Comparison of ENCODE assay signal across 30 cellular contexts in the genomic region with DNA sequence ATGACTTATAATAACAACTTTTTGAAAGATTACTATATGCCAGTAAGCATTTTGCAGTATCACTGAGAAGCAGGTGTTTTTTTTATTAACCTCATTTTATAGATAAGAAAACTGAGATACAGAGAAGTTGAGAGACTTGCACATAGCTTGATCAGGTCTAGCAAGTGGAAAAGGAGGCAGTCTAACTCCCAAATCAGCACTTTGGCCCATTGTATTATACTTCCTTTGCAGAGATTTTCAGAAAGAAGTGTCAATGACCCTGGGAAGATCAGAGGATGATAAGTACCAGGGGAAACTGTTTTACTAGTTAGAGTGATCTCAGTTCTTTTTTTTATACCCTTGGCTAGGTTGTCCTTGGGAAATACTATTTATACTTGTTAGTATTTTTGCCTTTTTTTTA.
"Had no signal": no experiment of that assay in that cellular context is flagged by ENCODE, and none has a peak within 500 bp of the region (broad histone marks: within the 10 kb centered on the region; RNA-seq: fewer than 3 reads in every experiment).

No MANE protein-coding gene starts in this region.

- H3K4me1 ChIP-seq: adrenal gland, colonic mucosa, esophagus muscularis mucosa, foreskin keratinocyte, gastrocnemius medialis had no signal

- H3K27me3 ChIP-seq: adrenal gland, body of pancreas, colonic mucosa, dorsolateral prefrontal cortex, esophagus muscularis mucosa, foreskin keratinocyte, gastrocnemius medialis had no signal

- ATAC-seq: activated CD4-positive, CD25-positive, alpha-beta regulatory T cell treated with anti-CD3 and anti-CD28 coated beads, Interleukin-2, amount 50 U/mL, for 24 hours; activated CD8-positive, alpha-beta T cell treated with anti-CD3 and anti-CD28 coated beads for 36 hours; activated naive CD8-positive, alpha-beta T cell treated with anti-CD3 and anti-CD28 coated beads, Interleukin-2, amount 50 U/mL, for 24 hours; body of pancreas; foreskin keratinocyte; gastrocnemius medialis; T-helper 17 cell had no signal

- H3K4me3 ChIP-seq: adrenal gland, body of pancreas, colonic mucosa, dorsolateral prefrontal cortex, esophagus muscularis mucosa, gastrocnemius medialis had no signal

- H3K36me3 ChIP-seq: adrenal gland, colonic mucosa, esophagus muscularis mucosa, gastrocnemius medialis, WERI-Rb-1 had no signal

- DNase-seq: activated B cell treated with CpG ODN at 0.5 μM for 24 hours; activated CD4-positive, alpha-beta T cell treated with anti-CD3 and anti-CD28 coated beads for 48 hours; activated CD4-positive, alpha-beta T cell treated with anti-CD3 and anti-CD28 coated beads, Interleukin-2, amount 50 U/mL, for 1 hour; activated CD4-positive, alpha-beta T cell treated with anti-CD3 and anti-CD28 coated beads, Interleukin-2, amount 50 U/mL, for 48 hours; activated CD8-positive, alpha-beta memory T cell treated with anti-CD3 and anti-CD28 coated beads for 24 hours; activated CD8-positive, alpha-beta T cell treated with anti-CD3 and anti-CD28 coated beads for 36 hours; activated effector memory CD4-positive, alpha-beta T cell treated with anti-CD3 and anti-CD28 coated beads, Interleukin-2, amount 50 U/mL, for 16 hours; activated naive CD4-positive, alpha-beta T cell treated with anti-CD3 and anti-CD28 coated beads for 36 hours; activated naive CD8-positive, alpha-beta T cell treated with anti-CD3 and anti-CD28 coated beads for 36 hours; activated naive CD8-positive, alpha-beta T cell treated with anti-CD3 and anti-CD28 coated beads, Interleukin-2, amount 50 U/mL, for 24 hours; activated T-cell treated with anti-CD3 and anti-CD28 coated beads, Interleukin-2, amount 50 U/mL, for 48 hours; adrenal gland; amygdala; aorta; body of pancreas; central memory CD4-positive, alpha-beta T cell; cerebellar nuclear complex; colonic mucosa; dorsolateral prefrontal cortex; effector memory CD4-positive, alpha-beta T cell; endodermal cell; erythroblast; foreskin keratinocyte; gastrocnemius medialis; T-helper 1 cell; T-helper 17 cell; T1000; WERI-Rb-1 had no signal

- H3K9me3 ChIP-seq: adrenal gland, body of pancreas, colonic mucosa, gastrocnemius medialis had no signal

- H3K27ac ChIP-seq: adrenal gland, body of pancreas, colonic mucosa, dorsolateral prefrontal cortex, esophagus muscularis mucosa, foreskin keratinocyte, gastrocnemius medialis, WERI-Rb-1 had no signal
